ENCODE assay signal across 11 cellular contexts in genomic region chr1:21436488-21437340, GRCh38. TPM values are rescaled to one million over a fixed set of nuclear protein-coding genes. Genes with fewer than 3 reads are reported as not detected.
DNase-seq lines count a peak whose midpoint lies in the region; ATAC-seq, FAIRE-seq and TF ChIP-seq lines count a peak whose summit lies in the region.
"Had no signal": no experiment of that assay in that cellular context is flagged by ENCODE, and none has a peak within 500 bp of the region (broad histone marks: within the 10 kb centered on the region; RNA-seq: fewer than 3 reads in every experiment).

No MANE protein-coding gene starts in this region.

- H3K4me3 ChIP-seq in mammary epithelial cell (replicated peaks in 1 of 3; ENCODE audit: insufficient read depth in 1 of 3, low read depth in 2 of 3, low read length in 3 of 3) (peak overlapping the region in 1 of 3 experiments; percentile 20), keratinocyte (ENCODE audit: control insufficient read depth in 2 of 3, extremely low read depth in 1 of 3, insufficient read depth in 2 of 3, low read depth in 1 of 3, low read length in 3 of 3) (peak overlapping the region in 2 of 3 experiments; percentile 7 to 32), stomach (peak overlapping the region; percentile 40 to 56 (median 46))

- no peak for ATAC-seq in GM19467 (IDR thresholded peaks at IDR 0.05; ENCODE audit: unreplicated experiment)
- no peak for ATAC-seq in HG03139 (IDR thresholded peaks at IDR 0.05; ENCODE audit: unreplicated experiment)

- peak overlapping the region; percentile 70 for H2AFZ ChIP-seq in mammary epithelial cell (ENCODE audit: low read depth, low read length)
- peak overlapping the region; percentile 69 for H2AFZ ChIP-seq in keratinocyte (ENCODE audit: control insufficient read depth, low read length)

- FAIRE-seq in keratinocyte (lab: Jason Lieb, UNC) = no peak
- FAIRE-seq: endometrium had no signal

- H3K4me1 Mint-ChIP-seq in T-helper 1 cell treated with Interleukin-12 subunit alpha and Interleukin-12 subunit beta and Interleukin-4 antibody, amounts not matched to agents 30 μg/mL and 1 μg/mL, for 36 hours (ENCODE audit: low read depth) = peaks cover 14% of the 10 kb centered on the region

- H3K36me3 Mint-ChIP-seq in T-helper 1 cell treated with Interleukin-12 subunit alpha and Interleukin-12 subunit beta and Interleukin-4 antibody, amounts not matched to agents 30 μg/mL and 1 μg/mL, for 36 hours (ENCODE audit: low read depth) = no peaks in the 10 kb centered on the region

- no TSS peak for BruUV-seq in mammary epithelial cell (replicated peaks; lab: Mats Ljungman, UMichigan)

- H4K20me1 ChIP-seq in mammary epithelial cell (ENCODE audit: insufficient read depth, low read length) (no peaks in the 10 kb centered on the region), keratinocyte (ENCODE audit: control insufficient read depth, extremely low read depth, insufficient read depth, low read length) (no peaks in the 10 kb centered on the region)

- H3K36me3 ChIP-seq in mammary epithelial cell (ENCODE audit: insufficient read depth, low read length) (no peaks in the 10 kb centered on the region), keratinocyte (ENCODE audit: control insufficient read depth in 2 of 2, extremely low read depth in 1 of 2, insufficient read depth in 2 of 2, low read length in 2 of 2) (no peaks in the 10 kb centered on the region), stomach (no peaks in the 10 kb centered on the region)

- TF ChIP-seq EP300 in stomach (IDR thresholded peaks at IDR 0.05) = no peak

- H3K27me3 ChIP-seq in mammary epithelial cell (ENCODE audit: insufficient read depth, low read length) (no peaks in the 10 kb centered on the region), keratinocyte (ENCODE audit: control insufficient read depth, extremely low read depth, insufficient read depth, low read length) (no peaks in the 10 kb centered on the region), stomach (peaks cover 0 to 23% (median 0%) of the 10 kb centered on the region in 3 donors)

- in situ Hi-C loops in mammary epithelial cell (cut with MboI; ENCODE audit: low sequenced_read_pairs in 2 of 2) = no loop called here

- H3K27me3 Mint-ChIP-seq in T-helper 1 cell treated with Interleukin-12 subunit alpha and Interleukin-12 subunit beta and Interleukin-4 antibody, amounts not matched to agents 30 μg/mL and 1 μg/mL, for 36 hours (ENCODE audit: low read depth) = peaks cover 36% of the 10 kb centered on the region

- intact Hi-C loops in mammary epithelial cell (cut with micrococcal nuclease) = no loop called here
- intact Hi-C loops in stomach (cut with DNase I; ENCODE audit: low total_unique reads) = no loop called here

- no peak for DNase-seq in T-helper 1 cell
- no peak for DNase-seq in mammary epithelial cell
- no peak for DNase-seq in keratinocyte (ENCODE audit: low read depth, low spot score)
- DNase-seq in stomach = peak; percentile 46
- DNase-seq in NCI-H2081 treated with DMSO at 0.1 percent for 48 hours (lab: John Stamatoyannopoulos, UW) = no peak
- DNase-seq: CD8-positive, alpha-beta memory T cell had no signal

- H3K79me2 ChIP-seq in mammary epithelial cell (ENCODE audit: insufficient read depth, low read length) (peaks cover 9% of the 10 kb centered on the region), keratinocyte (ENCODE audit: control insufficient read depth, insufficient read depth, low read length) (peaks cover 6% of the 10 kb centered on the region)

- H3K9me1 ChIP-seq in keratinocyte (ENCODE audit: control insufficient read depth, extremely low read depth, insufficient read depth, low read length) = no peaks in the 10 kb centered on the region

- WGBS in mammary epithelial cell (ENCODE audit: low coverage, missing lambda C conversion rate) = 24% methylated on average over 11 of the region's 43 CpGs
- 3 to 12% (median 7%) methylated on average over 20 to 43 of the region's 43 CpGs for WGBS in stomach, 5 donors

- CTCF ChIA-PET in mammary epithelial cell (lab: Charles Lee; ENCODE audit: low non-redundant PET) = no interaction called here

- H3K27ac Mint-ChIP-seq in T-helper 1 cell treated with Interleukin-12 subunit alpha and Interleukin-12 subunit beta and Interleukin-4 antibody, amounts not matched to agents 30 μg/mL and 1 μg/mL, for 36 hours = no peak overlapping the region
- H3K27ac Mint-ChIP-seq: CD8-positive, alpha-beta memory T cell had no signal

- no peaks in the 10 kb centered on the region for H3K9me3 ChIP-seq in mammary epithelial cell (replicated peaks; ENCODE audit: insufficient read depth, low read length)
- no peaks in the 10 kb centered on the region for H3K9me3 ChIP-seq in keratinocyte (ENCODE audit: control insufficient read depth, low read depth, low read length)
- H3K9me3 ChIP-seq in stomach = no peaks in the 10 kb centered on the region

- H3K27ac ChIP-seq in mammary epithelial cell (ENCODE audit: insufficient read depth, low read depth, low read length) = no peak overlapping the region
- H3K27ac ChIP-seq in keratinocyte (ENCODE audit: control insufficient read depth, insufficient read depth, low read length) = no peak overlapping the region
- H3K27ac ChIP-seq in stomach = peak overlapping the region in 2 of 5 donors; percentile 11 to 34
- H3K27ac ChIP-seq: VCaP had no signal

- dilution Hi-C loops in mammary epithelial cell (cut with HindIII; ENCODE audit: low sequenced_read_pairs) = loop anchor here (10.0 kb wide), 2 partner anchors 72 to 178 kb away; no protein-coding TSS in a partner anchor
- dilution Hi-C loops in keratinocyte (cut with MboI; ENCODE audit: extremely low pct_ligation_motif_present, low sequenced_read_pairs) = no loop called here

- no peak for TF ChIP-seq POLR2A in stomach (IDR thresholded peaks at IDR 0.05)

- H3K4me1 ChIP-seq in mammary epithelial cell (ENCODE audit: insufficient read depth, low read length) = peaks cover 8% of the 10 kb centered on the region
- H3K4me1 ChIP-seq in keratinocyte (ENCODE audit: control insufficient read depth, extremely low read depth, insufficient read depth, low read length) = peaks cover 2% of the 10 kb centered on the region
- peaks cover 8 to 37% (median 32%) of the 10 kb centered on the region in 4 donors for H3K4me1 ChIP-seq in stomach

- H3K4me2 ChIP-seq in mammary epithelial cell (ENCODE audit: insufficient read depth, low read depth, low read length) = peak overlapping the region; percentile 68
- H3K4me2 ChIP-seq in keratinocyte (ENCODE audit: control insufficient read depth, extremely low read depth, insufficient read depth, low read depth, low read length) = peak overlapping the region; percentile 37

- no peaks in the 10 kb centered on the region for H3K9me3 Mint-ChIP-seq in T-helper 1 cell treated with Interleukin-12 subunit alpha and Interleukin-12 subunit beta and Interleukin-4 antibody, amounts not matched to agents 30 μg/mL and 1 μg/mL, for 36 hours
- H3K9me3 Mint-ChIP-seq: CD8-positive, alpha-beta memory T cell had no signal

- no peak for TF ChIP-seq CTCF in mammary epithelial cell (conservative IDR thresholded peaks at IDR 0.05 in 1 of 2, IDR thresholded peaks at IDR 0.05 in 1 of 2; ENCODE audit: extremely low read depth in 1 of 2, insufficient read depth in 1 of 2, low read depth in 1 of 2, low read length in 2 of 2)
- no peak for TF ChIP-seq CTCF in keratinocyte (optimal IDR thresholded peaks at IDR 0.05 in 1 of 3, IDR thresholded peaks at IDR 0.05 in 1 of 3, conservative IDR thresholded peaks at IDR 0.05 in 1 of 3; ENCODE audit: extremely low read depth in 1 of 3, insufficient read depth in 2 of 3, low read length in 3 of 3)
- TF ChIP-seq CTCF in stomach (IDR thresholded peaks at IDR 0.05) = no peak

- H3K4me3 Mint-ChIP-seq in T-helper 1 cell treated with Interleukin-12 subunit alpha and Interleukin-12 subunit beta and Interleukin-4 antibody, amounts not matched to agents 30 μg/mL and 1 μg/mL, for 36 hours = peak overlapping the region; percentile 12

- H3K9ac ChIP-seq in mammary epithelial cell (ENCODE audit: insufficient read depth, low read length) = no peak overlapping the region
- H3K9ac ChIP-seq in keratinocyte (ENCODE audit: control insufficient read depth, extremely low read depth, insufficient read depth, low read length) = peak overlapping the region; percentile 22

RNA-seq across cellular contexts. Expression of gene NBPF3, which starts 3.2 kb away (rescaled TPM):
- total RNA-seq in mammary epithelial cell (10 to 100 TPM; 12.8 to 14.6 TPM), stomach (10 to 100 TPM in 4 of 5 donors, 1 to 10 TPM in 1; 3.5 to 42.8 (median 14.8) TPM)
- polyA plus RNA-seq in mammary epithelial cell (5.4 TPM), keratinocyte (6.0 to 8.0 TPM (median 6.8 TPM) in 3 replicates), stomach (1 to 10 TPM; 1.1 to 6.1 (median 5.4) TPM)
- polyA minus RNA-seq in mammary epithelial cell (10.1 TPM), keratinocyte (4.1 to 14.7 TPM (median 10.2 TPM) in 3 replicates)
- polyA plus RNA-seq in keratinocyte (2011; ENCODE audit: low read depth) = 2.5 TPM
- polyA plus RNA-seq in keratinocyte (2011; cell fraction: cytosol; rRNA removed) = 4.1 and 5.0 TPM in 2 replicates
- 11.7 and 12.5 TPM in 2 replicates for polyA plus RNA-seq in keratinocyte (2011; cell fraction: nucleus; rRNA removed)
- 3.9 and 6.0 TPM in 2 replicates for polyA plus RNA-seq in keratinocyte (2012; ENCODE audit: low replicate concordance)
- polyA minus RNA-seq in keratinocyte (2011; cell fraction: cytosol; rRNA and poly(A)+ RNA removed) = 2.9 TPM
- polyA minus RNA-seq in keratinocyte (2011; cell fraction: nucleus; rRNA and poly(A)+ RNA removed) = 4.2 and 8.7 TPM in 2 replicates
